22 cellular contexts compared by ENCODE assay signal in genomic region chr7:44609829-44610228, GRCh38. TPM values are rescaled to one million over a fixed set of nuclear protein-coding genes. Genes with fewer than 3 reads are reported as not detected.
DNase-seq lines count a peak whose midpoint lies in the region; ATAC-seq and TF ChIP-seq lines count a peak whose summit lies in the region.
"Had no signal": no experiment of that assay in that cellular context is flagged by ENCODE, and none has a peak within 500 bp of the region (broad histone marks: within the 10 kb centered on the region; RNA-seq: fewer than 3 reads in every experiment).

No MANE protein-coding gene starts in this region.

- no peaks in the 10 kb centered on the region for H3K27me3 Mint-ChIP-seq in natural killer cell (ENCODE audit: low read depth in 2 of 2)
- H3K27me3 Mint-ChIP-seq in natural killer cell treated with Interleukin-12 subunit alpha and Interleukin-12 subunit beta and Interleukin-15 and Interleukin-18, amount 100 ng/mL, for 72 hours: no peaks in the 10 kb centered on the region
- peaks cover 1% of the 10 kb centered on the region for H3K27me3 Mint-ChIP-seq in dendritic cell treated with granulocyte-macrophage colony-stimulating factor and Interleukin-4, amounts not matched to agents 40 ng/mL and 50 ng/mL, for 4 days

- no peak for TF ChIP-seq EP300 in sigmoid colon (IDR thresholded peaks at IDR 0.05)

- in situ Hi-C loops in HAP-1 (cut with MboI; ENCODE audit: low sequenced_read_pairs): no loop called here

- H3K27ac ChIP-seq in sigmoid colon: no peak overlapping the region
- H3K27ac ChIP-seq: colonic mucosa, lower lobe of right lung, SJCRH30 had no signal

- H3K4me1 ChIP-seq in HAP-1 (peaks cover 25% of the 10 kb centered on the region), sigmoid colon (peaks cover 0 to 32% (median 28%) of the 10 kb centered on the region in 4 donors)
- H3K4me1 ChIP-seq: colonic mucosa had no signal

- DNase-seq in natural killer cell (no peak), HAP-1 (ENCODE audit: low spot score in 2 of 2) (no peak), NCI-H146 (lab: John Stamatoyannopoulos, UW) (no peak), sigmoid colon (no peak)
- no peak for DNase-seq in natural killer cell treated with Interleukin-12 subunit alpha and Interleukin-12 subunit beta and Interleukin-15 and Interleukin-18, amount 100 ng/mL, for 72 hours (ENCODE audit: low spot score)
- no peak for DNase-seq in effector CD8-positive, alpha-beta T cell (lab: John Stamatoyannopoulos, UW)
- DNase-seq: activated CD4-positive, alpha-beta T cell treated with anti-CD3 and anti-CD28 coated beads for 4 hours; activated naive CD4-positive, alpha-beta T cell; amygdala; colonic mucosa; H9; Karpas-422; kidney; lower lobe of right lung; mucosa of descending colon; NCI-H2029; NCI-H526 treated with DMSO at 0.1 percent for 48 hours; SJCRH30; stimulated activated CD8-positive, alpha-beta memory T cell treated with anti-CD3 and anti-CD28 coated beads, Interleukin-4, amount 100 ng/mL, for 48 hours; stomach had no signal

- H3K27me3 ChIP-seq in HAP-1 (ENCODE audit: low read depth): no peaks in the 10 kb centered on the region
- H3K27me3 ChIP-seq in sigmoid colon: no peaks in the 10 kb centered on the region
- H3K27me3 ChIP-seq: colonic mucosa, SJCRH30, stomach, tibial nerve had no signal

- H3K4me3 Mint-ChIP-seq in natural killer cell: peak overlapping the region; percentile 5
- no peak overlapping the region for H3K4me3 Mint-ChIP-seq in natural killer cell treated with Interleukin-12 subunit alpha and Interleukin-12 subunit beta and Interleukin-15 and Interleukin-18, amount 100 ng/mL, for 72 hours
- H3K4me3 Mint-ChIP-seq in dendritic cell treated with granulocyte-macrophage colony-stimulating factor and Interleukin-4, amounts not matched to agents 40 ng/mL and 50 ng/mL, for 4 days: no peak overlapping the region

- no peak for TF ChIP-seq POLR2A in sigmoid colon (IDR thresholded peaks at IDR 0.05)

- no peak for ATAC-seq in natural killer cell
- no peak for ATAC-seq in natural killer cell treated with Interleukin-12 subunit alpha and Interleukin-12 subunit beta and Interleukin-15 and Interleukin-18, amount 100 ng/mL, for 72 hours
- ATAC-seq: lower lobe of right lung, mucosa of descending colon had no signal

- TF ChIP-seq CTCF in natural killer cell (IDR thresholded peaks at IDR 0.05) (no peak), sigmoid colon (IDR thresholded peaks at IDR 0.05) (no peak)

- intact Hi-C loops in natural killer cell (cut with micrococcal nuclease) (loop anchor here (10.0 kb wide), 1 partner anchor 505 kb away; the partner anchor contains the start of gene TBRG4), sigmoid colon (cut with DNase I) (loop anchor here (5.0 to 10.0 kb wide), 2 partner anchors 277 to 505 kb away; partner anchors contain the start of genes PURB and TBRG4)
- intact Hi-C loops in dendritic cell treated with granulocyte-macrophage colony-stimulating factor and Interleukin-4, amounts not matched to agents 40 ng/mL and 50 ng/mL, for 4 days (cut with micrococcal nuclease): no loop called here

- no peaks in the 10 kb centered on the region for H3K36me3 Mint-ChIP-seq in natural killer cell
- no peaks in the 10 kb centered on the region for H3K36me3 Mint-ChIP-seq in natural killer cell treated with Interleukin-12 subunit alpha and Interleukin-12 subunit beta and Interleukin-15 and Interleukin-18, amount 100 ng/mL, for 72 hours
- H3K36me3 Mint-ChIP-seq in dendritic cell treated with granulocyte-macrophage colony-stimulating factor and Interleukin-4, amounts not matched to agents 40 ng/mL and 50 ng/mL, for 4 days (ENCODE audit: low read depth): peaks cover 64% of the 10 kb centered on the region

- H3K36me3 ChIP-seq in HAP-1 (replicated peaks) (peaks cover 4% of the 10 kb centered on the region; the same call in 1 of the 2 replicates), sigmoid colon (peaks cover 0 to 2% (median 0%) of the 10 kb centered on the region in 4 donors)
- H3K36me3 ChIP-seq: colonic mucosa, lower lobe of right lung, stomach, tibial nerve had no signal

- WGBS in sigmoid colon, 2 donors: 91 to 93% methylated on average over 3 of the region's 3 CpGs

- H3K27ac Mint-ChIP-seq in natural killer cell: no peak overlapping the region
- peak overlapping the region in 1 of 2 donors; percentile 20 for H3K27ac Mint-ChIP-seq in natural killer cell treated with Interleukin-12 subunit alpha and Interleukin-12 subunit beta and Interleukin-15 and Interleukin-18, amount 100 ng/mL, for 72 hours
- peak overlapping the region; percentile 98 for H3K27ac Mint-ChIP-seq in dendritic cell treated with granulocyte-macrophage colony-stimulating factor and Interleukin-4, amounts not matched to agents 40 ng/mL and 50 ng/mL, for 4 days

- no peaks in the 10 kb centered on the region for H3K9me3 ChIP-seq in HAP-1
- H3K9me3 ChIP-seq in sigmoid colon: no peaks in the 10 kb centered on the region
- H3K9me3 ChIP-seq: colonic mucosa, lower lobe of right lung, mucosa of descending colon, SJCRH30, stomach, tibial nerve had no signal

- H3K4me3 ChIP-seq in HAP-1 (peak overlapping the region; percentile 3), sigmoid colon (no peak overlapping the region)
- H3K4me3 ChIP-seq: colonic mucosa, lower lobe of right lung, mucosa of descending colon, SJCRH30, stomach, tibial nerve had no signal

- peaks cover 40% of the 10 kb centered on the region in 2 donors for H3K4me1 Mint-ChIP-seq in natural killer cell
- peaks cover 32 to 48% of the 10 kb centered on the region in 2 donors for H3K4me1 Mint-ChIP-seq in natural killer cell treated with Interleukin-12 subunit alpha and Interleukin-12 subunit beta and Interleukin-15 and Interleukin-18, amount 100 ng/mL, for 72 hours (ENCODE audit: low read depth in 2 of 2)
- H3K4me1 Mint-ChIP-seq in dendritic cell treated with granulocyte-macrophage colony-stimulating factor and Interleukin-4, amounts not matched to agents 40 ng/mL and 50 ng/mL, for 4 days (ENCODE audit: low read depth): peaks cover 74% of the 10 kb centered on the region

- no peaks in the 10 kb centered on the region for H3K9me3 Mint-ChIP-seq in natural killer cell
- no peaks in the 10 kb centered on the region for H3K9me3 Mint-ChIP-seq in natural killer cell treated with Interleukin-12 subunit alpha and Interleukin-12 subunit beta and Interleukin-15 and Interleukin-18, amount 100 ng/mL, for 72 hours
- no peaks in the 10 kb centered on the region for H3K9me3 Mint-ChIP-seq in dendritic cell treated with granulocyte-macrophage colony-stimulating factor and Interleukin-4, amounts not matched to agents 40 ng/mL and 50 ng/mL, for 4 days
- H3K9me3 Mint-ChIP-seq: H9 had no signal

RNA-seq across cellular contexts. Expression of gene OGDH, which starts 3.4 kb away (rescaled TPM):
- total RNA-seq in natural killer cell: 10 to 100 TPM; 69.2 to 86.7 (median 81.4) TPM
- total RNA-seq in natural killer cell treated with Interleukin-12 subunit alpha and Interleukin-12 subunit beta and Interleukin-15 and Interleukin-18, amount 100 ng/mL, for 72 hours: 100 to 1,000 TPM in 1 of 2 donors, 10 to 100 TPM in 1; 84.8 to 116 TPM
- total RNA-seq in sigmoid colon: 100 to 1,000 TPM in 2 of 4 donors, 10 to 100 TPM in 2; 65.5 to 102 (median 98.3) TPM
- polyA plus RNA-seq in sigmoid colon: 10 to 100 TPM; 39.0 to 74.4 (median 68.0) TPM

RNA-seq across cellular contexts. Expression of gene TMED4, which starts 27.8 kb away (rescaled TPM):
- total RNA-seq in natural killer cell (100 to 1,000 TPM in 1 of 3 donors, 10 to 100 TPM in 2; 93.1 to 101 (median 94.1) TPM), sigmoid colon (100 to 1,000 TPM; 114 to 209 (median 154) TPM)
- total RNA-seq in natural killer cell treated with Interleukin-12 subunit alpha and Interleukin-12 subunit beta and Interleukin-15 and Interleukin-18, amount 100 ng/mL, for 72 hours: 100 to 1,000 TPM in 1 of 2 donors, 10 to 100 TPM in 1; 97.9 to 104 TPM
- polyA plus RNA-seq in sigmoid colon: 10 to 100 TPM; 18.6 to 49.8 (median 20.8) TPM

RNA-seq across cellular contexts. Expression of gene DDX56, which starts 36.1 kb away (rescaled TPM):
- total RNA-seq in natural killer cell (10 to 100 TPM; 67.8 to 85.5 (median 84.5) TPM), sigmoid colon (10 to 100 TPM; 27.8 to 56.1 (median 44.2) TPM)
- total RNA-seq in natural killer cell treated with Interleukin-12 subunit alpha and Interleukin-12 subunit beta and Interleukin-15 and Interleukin-18, amount 100 ng/mL, for 72 hours: 100 to 1,000 TPM in 1 of 2 donors, 10 to 100 TPM in 1; 99.7 to 208 TPM
- polyA plus RNA-seq in sigmoid colon: 10 to 100 TPM; 14.6 to 60.5 (median 19.2) TPM
